In the genomic region with DNA sequence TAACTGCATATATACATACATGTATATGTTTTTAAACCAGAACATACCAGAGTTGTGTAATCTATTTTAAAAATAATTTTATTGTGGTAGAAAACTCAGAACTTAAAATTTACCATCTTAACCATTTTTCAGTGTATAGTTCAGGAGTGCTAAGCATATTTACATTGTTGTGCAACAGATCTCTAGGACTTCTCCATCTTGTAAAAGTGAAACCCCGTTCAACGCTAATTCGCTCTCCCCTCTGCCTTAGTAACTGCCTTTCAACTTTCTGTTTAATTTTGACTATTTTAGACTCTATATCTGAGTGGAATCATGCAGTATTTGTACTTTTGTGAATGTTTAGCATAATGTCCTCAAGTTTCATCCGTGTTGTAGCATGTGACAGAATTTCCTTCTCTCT, we compare ENCODE assay signal across 8 cellular contexts. TPM values are rescaled to one million over a fixed set of nuclear protein-coding genes. Genes with fewer than 3 reads are reported as not detected.
DNase-seq lines count a peak whose midpoint lies in the region; ATAC-seq, FAIRE-seq and TF ChIP-seq lines count a peak whose summit lies in the region.

No MANE protein-coding gene starts in this region.

- peaks cover 48% of the 10 kb centered on the region for H3K27me3 Mint-ChIP-seq in CD4-positive, alpha-beta T cell

- no peaks in the 10 kb centered on the region for H4K20me1 ChIP-seq in HepG2 (ENCODE audit: insufficient read depth, low read length)

- TF ChIP-seq POLR2A in HepG2 (IDR thresholded peaks at IDR 0.05; ENCODE audit: insufficient read depth in 1 of 2, low read depth in 2 of 2, low read length in 2 of 2), result no peak

- no peak overlapping the region for H3K9ac ChIP-seq in HepG2 (ENCODE audit: insufficient read depth, low read depth, low read length)

- no peaks in the 10 kb centered on the region for H3K9me3 Mint-ChIP-seq in CD4-positive, alpha-beta T cell

- H2AFZ ChIP-seq in HepG2 (ENCODE audit: low read length), result no peak overlapping the region

- H3K36me3 Mint-ChIP-seq in CD4-positive, alpha-beta T cell (ENCODE audit: low read depth), result no peaks in the 10 kb centered on the region

- TF ChIP-seq RAD21 in HepG2 (CRISPR knock-in tag; IDR thresholded peaks at IDR 0.05), result no peak

- BruUV-seq in HepG2 (replicated peaks; lab: Mats Ljungman, UMichigan), result no TSS peak

- in situ Hi-C loops in HepG2 (cut with HindIII; ENCODE audit: extremely low pct_ligation_motif_present, low pct_unique_long_range_greater_than_20kb), result no loop called here

- peaks cover 15% of the 10 kb centered on the region for H3K27me3 ChIP-seq in CD4-positive, alpha-beta T cell (ENCODE audit: control insufficient read depth, insufficient read depth, low read length)
- peaks cover 0 to 30% of the 10 kb centered on the region in 2 experiments; a peak in 3 of 5 replicates for H3K27me3 ChIP-seq in HepG2 (ENCODE audit: control insufficient read depth in 1 of 2, insufficient read depth in 2 of 2, low read length in 2 of 2)

- no peak for FAIRE-seq in HepG2 (lab: Jason Lieb, UNC)

- no peaks in the 10 kb centered on the region for H3K36me3 ChIP-seq in HepG2 (replicated peaks in 1 of 2; ENCODE audit: control insufficient read depth in 1 of 2, insufficient read depth in 2 of 2, low read length in 2 of 2)

- no peak for ATAC-seq in CD4-positive, alpha-beta T cell (ENCODE audit: poor library complexity)
- peak; percentile 59 for ATAC-seq in GM21529 (IDR thresholded peaks at IDR 0.05; ENCODE audit: unreplicated experiment)
- peak; percentile 17; the same call in 1 of the 3 replicates for ATAC-seq in HepG2

- no peaks in the 10 kb centered on the region for H3K9me3 ChIP-seq in CD4-positive, alpha-beta T cell (ENCODE audit: control insufficient read depth, low read length)
- no peaks in the 10 kb centered on the region for H3K9me3 ChIP-seq in HepG2 (ENCODE audit: low read length)

- peak overlapping the region; percentile 66 for H3K4me3 Mint-ChIP-seq in CD4-positive, alpha-beta T cell

- H3K27ac ChIP-seq in CD4-positive, alpha-beta T cell (ENCODE audit: low read depth, low read length), result no peak overlapping the region
- H3K27ac ChIP-seq in HepG2 (ENCODE audit: extremely low read length, insufficient read depth, low read length), result no peak overlapping the region

- H3K79me2 ChIP-seq in HepG2 (ENCODE audit: insufficient read depth, low read length), result no peaks in the 10 kb centered on the region

- intact Hi-C loops in CD4-positive, alpha-beta T cell (cut with DNase I, micrococcal nuclease), result no loop called here
- intact Hi-C loops in HepG2 (cut with micrococcal nuclease; ENCODE audit: unreplicated experiment), result no loop called here

- POLR2A ChIA-PET in CD4-positive, alpha-beta T cell (lab: Charles Lee), result no interaction called here
- POLR2A ChIA-PET in HepG2 (lab: Yijun Ruan, JAX), result no interaction called here

- no peak for TF ChIP-seq CTCF in CD4-positive, alpha-beta T cell (IDR thresholded peaks at IDR 0.05)
- no peak for TF ChIP-seq CTCF in HepG2 (CRISPR knock-in tag; IDR thresholded peaks at IDR 0.05)

- WGBS in HepG2 (ENCODE audit: low lambda C conversion rate), result 3% methylated on average over 4 of the region's 4 CpGs

- peaks cover 20% of the 10 kb centered on the region for H3K4me1 Mint-ChIP-seq in CD4-positive, alpha-beta T cell (ENCODE audit: low read depth)

- H3K4me1 ChIP-seq in HepG2 (ENCODE audit: insufficient read depth, low read length), result peaks cover 20% of the 10 kb centered on the region

- DNase-seq in CD4-positive, alpha-beta T cell, result no peak
- DNase-seq in MV-4-11 (lab: John Stamatoyannopoulos, UW) (peak; percentile 77), HepG2 (ENCODE audit: low spot score) (no peak), Ammon's horn (ENCODE audit: low spot score) (no peak), NCI-H526 treated with DMSO at 0.1 percent for 48 hours (lab: John Stamatoyannopoulos, UW) (no peak), NCI-H1417 (lab: John Stamatoyannopoulos, UW) (no peak), HuH-7 (ENCODE audit: low spot score) (no peak)

- peak overlapping the region in 2 of 3 experiments; percentile 41 to 71; a peak in 4 of 6 replicates for H3K4me3 ChIP-seq in HepG2 (replicated peaks in 1 of 3; ENCODE audit: insufficient read depth in 1 of 3, low read depth in 2 of 3, low read length in 3 of 3)

- TF ChIP-seq EP300 in HepG2 (IDR thresholded peaks at IDR 0.05; ENCODE audit: low read depth in 2 of 2, low read length in 2 of 2) (no peak), HepG2 (CRISPR knock-in tag; IDR thresholded peaks at IDR 0.05; ENCODE audit: borderline replicate concordance) (no peak)

- CTCF ChIA-PET in CD4-positive, alpha-beta T cell (lab: Charles Lee), result no interaction called here
- CTCF ChIA-PET in HepG2 (lab: Yijun Ruan, JAX; ENCODE audit: low intra/inter-chr PET ratio, low total read pairs), result no interaction called here

- peak overlapping the region; percentile 96 for H3K4me2 ChIP-seq in HepG2 (ENCODE audit: low read depth, low read length)

- H3K27ac Mint-ChIP-seq in CD4-positive, alpha-beta T cell, result no peak overlapping the region

TF ChIP-seq in HepG2, 621 proteins besides CTCF, POLR2A, EP300 and RAD21 (continues in another document):
- TF ChIP-seq THAP11 (CRISPR knock-in tag; IDR thresholded peaks at IDR 0.05) (no peak), ZNF205 (CRISPR knock-in tag; IDR thresholded peaks at IDR 0.05) (no peak), ZNF296 (CRISPR knock-in tag; conservative IDR thresholded peaks at IDR 0.05) (no peak), ZNF317 (CRISPR knock-in tag; IDR thresholded peaks at IDR 0.05) (no peak), DZIP1 (CRISPR knock-in tag; IDR thresholded peaks at IDR 0.05) (no peak), RBM22 (optimal IDR thresholded peaks at IDR 0.05; ENCODE audit: low read length) (no peak)

RNA-seq across cellular contexts. Expression of gene SSR3, which starts 51.8 kb away (rescaled TPM):
- total RNA-seq in CD4-positive, alpha-beta T cell, result 10 to 100 TPM; 78.8 to 79.5 TPM
- 268 and 325 TPM in 2 replicates for total RNA-seq in HepG2 (2016; rRNA removed; fragmentation: Illumina TruSeq; extraction: Trizol)
- 126 and 142 TPM in 2 replicates for total RNA-seq in HepG2 (2016; cell fraction: cytosol; rRNA removed; fragmentation: Illumina TruSeq; extraction: Trizol; ENCODE audit: low read depth)
- 268 and 325 TPM in 2 replicates for total RNA-seq in HepG2 (2016; cell fraction: insoluble cytoplasmic fraction; rRNA removed; fragmentation: Illumina TruSeq; extraction: Trizol)
- total RNA-seq in HepG2 (2016; cell fraction: membrane; rRNA removed; fragmentation: Illumina TruSeq; extraction: Trizol), result 216 and 243 TPM in 2 replicates
- 248 and 272 TPM in 2 replicates for total RNA-seq in HepG2 (2016; cell fraction: nucleus; rRNA removed; fragmentation: Illumina TruSeq; extraction: Trizol)
- polyA plus RNA-seq in HepG2 (2011; rRNA removed), result 202 and 229 TPM in 2 replicates
- 132 and 137 TPM in 2 replicates for polyA plus RNA-seq in HepG2 (2011; cell fraction: cytosol; rRNA removed)
- polyA plus RNA-seq in HepG2 (2011; cell fraction: nucleus; rRNA removed), result 32.0 and 34.3 TPM in 2 replicates
- 207 and 230 TPM in 2 replicates for polyA plus RNA-seq in HepG2 (2012)
- 127 and 140 TPM in 2 replicates for polyA plus RNA-seq in HepG2 (2016; cell fraction: cytosol; fragmentation: Illumina TruSeq; extraction: Trizol; ENCODE audit: low read depth)
- polyA plus RNA-seq in HepG2 (2016; cell fraction: insoluble cytoplasmic fraction; fragmentation: Illumina TruSeq; extraction: Trizol; ENCODE audit: low read depth), result 171 and 180 TPM in 2 replicates
- 172 and 176 TPM in 2 replicates for polyA plus RNA-seq in HepG2 (2016; cell fraction: membrane; fragmentation: Illumina TruSeq; extraction: Trizol; ENCODE audit: low read depth)
- 261 and 267 TPM in 2 replicates for polyA plus RNA-seq in HepG2 (2016; cell fraction: nucleus; fragmentation: Illumina TruSeq; extraction: Trizol; ENCODE audit: insufficient read depth, low read depth)
- 489 and 620 TPM in 2 replicates for polyA minus RNA-seq in HepG2 (2011; rRNA and poly(A)+ RNA removed; ENCODE audit: low replicate concordance)
- polyA minus RNA-seq in HepG2 (2011; cell fraction: cytosol; rRNA and poly(A)+ RNA removed), result 126 and 129 TPM in 2 replicates
- 155 and 165 TPM in 2 replicates for polyA minus RNA-seq in HepG2 (2011; cell fraction: nucleus; rRNA and poly(A)+ RNA removed)
